In genomic region chr17:47246120-47246519, GRCh38 we compare ENCODE assay signal across 1 cellular context.
TF ChIP-seq lines count a peak whose summit lies in the region.

No MANE protein-coding gene starts in this region.

TF ChIP-seq in IMR-90, 13 proteins besides CTCF, POLR2A, EP300 and RAD21:
- TF ChIP-seq RFX5 (IDR thresholded peaks at IDR 0.05; ENCODE audit: low read depth, low read length) (no peak), FOS (IDR thresholded peaks at IDR 0.05; ENCODE audit: low read depth, low read length) (no peak), MXI1 (IDR thresholded peaks at IDR 0.05; ENCODE audit: borderline replicate concordance, low read depth, low read length) (no peak), MAFK (IDR thresholded peaks at IDR 0.05; ENCODE audit: low read depth, low read length) (no peak), CHD1 (IDR thresholded peaks at IDR 0.05; ENCODE audit: low read depth, low read length) (no peak), MAZ (IDR thresholded peaks at IDR 0.05; ENCODE audit: borderline replicate concordance, low read depth, low read length) (no peak), USF2 (IDR thresholded peaks at IDR 0.05; ENCODE audit: low read depth, low read length) (no peak), NFE2L2 (IDR thresholded peaks at IDR 0.05; ENCODE audit: low read depth, low read length) (no peak), ELK1 (IDR thresholded peaks at IDR 0.05; ENCODE audit: borderline replicate concordance, low read depth, low read length) (no peak), CEBPB (IDR thresholded peaks at IDR 0.05; ENCODE audit: low read depth, low read length) (no peak), BHLHE40 (IDR thresholded peaks at IDR 0.05; ENCODE audit: low read depth, low read length) (no peak), RCOR1 (IDR thresholded peaks at IDR 0.05; ENCODE audit: insufficient replicate concordance, low read length) (no peak)
